ENCODE assay signal across 22 cellular contexts in the genomic region with DNA sequence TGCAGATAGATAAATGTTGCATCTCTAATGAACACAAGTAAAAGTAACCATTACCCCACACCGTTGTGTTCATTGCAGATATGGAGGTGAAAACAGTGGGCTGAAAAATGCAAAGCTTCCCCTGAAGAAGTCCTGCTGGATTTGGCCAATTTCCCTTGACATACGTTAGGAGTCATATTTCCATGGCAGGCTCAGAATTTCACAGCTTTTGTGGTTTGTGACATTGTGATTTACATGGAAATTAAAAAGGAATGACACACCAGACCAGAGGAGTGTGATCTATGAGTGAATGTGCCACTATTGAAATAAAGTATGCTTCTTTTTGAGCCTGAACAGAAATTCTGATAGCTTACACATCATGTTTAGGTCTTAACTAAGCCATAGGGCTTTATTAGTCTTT.
"Had no signal": no experiment of that assay in that cellular context is flagged by ENCODE, and none has a peak within 500 bp of the region (broad histone marks: within the 10 kb centered on the region; RNA-seq: fewer than 3 reads in every experiment).

No MANE protein-coding gene starts in this region.

- DNase-seq: Kasumi-1, MG63, NCI-H1092, NCI-H1105 treated with DMSO at 0.1 percent for 48 hours, NCI-H1417 treated with DMSO at 0.1 percent for 48 hours, NCI-H146, NCI-H1694 treated with DMSO at 0.1 percent for 48 hours, NCI-H1930, NCI-H2081, NCI-H2107, NCI-H2171, NCI-H226, NCI-H446, NCI-H510A, NCI-H524 treated with DMSO at 0.1 percent for 48 hours, NCI-H69, NCI-H774, Right ventricle myocardium superior, RPMI8226, SIG-M5 had no signal

- ATAC-seq: HepG2, K562 had no signal
